Comparison of ENCODE assay signal across 29 cellular contexts in genomic region chr17:73569758-73570319, GRCh38.
"Had no signal": no experiment of that assay in that cellular context is flagged by ENCODE, and none has a peak within 500 bp of the region (broad histone marks: within the 10 kb centered on the region; RNA-seq: fewer than 3 reads in every experiment).

No MANE protein-coding gene starts in this region.

- H3K27ac Mint-ChIP-seq: activated CD8-positive, alpha-beta T cell treated with anti-CD3 and anti-CD28 coated beads, Interleukin-2, amount 10 ng/mL, durations not matched to agents 7 days and 5 days; activated naive CD4-positive, alpha-beta T cell treated with anti-CD3 and anti-CD28 coated beads, Interleukin-2, amount 50 U/mL, for 72 hours; activated T-helper 1 cell treated with anti-CD3 and anti-CD28 coated beads, Interleukin-12 subunit alpha, Interleukin-12 subunit beta, Interleukin-2, Interleukin-4 antibody, amounts not matched to agents 30 ng/mL and 10 ng/mL and 1 ng/mL, durations not matched to agents 14 hours and 24 hours and 36 hours; mesothelial cell of epicardium; natural killer cell; stimulated activated effector memory CD8-positive, alpha-beta T cell treated with anti-CD3 and anti-CD28 coated beads, Interleukin-12 subunit alpha, Interleukin-12 subunit beta, amount 100 ng/mL, for 72 hours; T-cell; T-helper 2 cell treated with Interferon-gamma antibody and Interleukin-4, amounts not matched to agents 5 μg/mL and 100 μg/mL, for 36 hours; type B pancreatic cell had no signal

- H3K27me3 ChIP-seq: adrenal gland, right lobe of liver, vagina had no signal

- H3K27ac ChIP-seq: adrenal gland, coronary artery, epithelial cell of prostate, gastroesophageal sphincter, right lobe of liver, skin epidermis, stomach, suprapubic skin, vagina, VCaP had no signal

- H3K9me3 ChIP-seq: adrenal gland, gastroesophageal sphincter, right lobe of liver, stomach, suprapubic skin, vagina had no signal

- H3K36me3 Mint-ChIP-seq: activated naive CD4-positive, alpha-beta T cell treated with anti-CD3 and anti-CD28 coated beads, Interleukin-2, amount 50 U/mL, for 72 hours; natural killer cell; stimulated activated effector memory CD8-positive, alpha-beta T cell treated with anti-CD3 and anti-CD28 coated beads, Interleukin-12 subunit alpha, Interleukin-12 subunit beta, amount 100 ng/mL, for 72 hours; T-cell had no signal

- H3K4me3 Mint-ChIP-seq: activated CD8-positive, alpha-beta T cell treated with anti-CD3 and anti-CD28 coated beads, Interleukin-2, amount 10 ng/mL, durations not matched to agents 7 days and 5 days; activated T-helper 1 cell treated with anti-CD3 and anti-CD28 coated beads, Interleukin-12 subunit alpha, Interleukin-12 subunit beta, Interleukin-2, Interleukin-4 antibody, amounts not matched to agents 30 ng/mL and 10 ng/mL and 1 ng/mL, durations not matched to agents 14 hours and 24 hours and 36 hours; mesothelial cell of epicardium; natural killer cell; stimulated activated effector memory CD8-positive, alpha-beta T cell treated with anti-CD3 and anti-CD28 coated beads, Interleukin-12 subunit alpha, Interleukin-12 subunit beta, amount 100 ng/mL, for 72 hours; T-cell; T-helper 2 cell treated with Interferon-gamma antibody and Interleukin-4, amounts not matched to agents 5 μg/mL and 100 μg/mL, for 36 hours; type B pancreatic cell had no signal

- ATAC-seq: activated CD8-positive, alpha-beta T cell treated with anti-CD3 and anti-CD28 coated beads, Interleukin-2, amount 10 ng/mL, durations not matched to agents 7 days and 5 days; activated naive CD4-positive, alpha-beta T cell treated with anti-CD3 and anti-CD28 coated beads, Interleukin-2, amount 50 U/mL, for 72 hours; gastroesophageal sphincter; left cardiac atrium; natural killer cell; stimulated activated effector memory CD8-positive, alpha-beta T cell treated with anti-CD3 and anti-CD28 coated beads, Interleukin-12 subunit alpha, Interleukin-12 subunit beta, amount 100 ng/mL, for 72 hours; T-cell had no signal

- H3K9me3 Mint-ChIP-seq: activated T-helper 1 cell treated with anti-CD3 and anti-CD28 coated beads, Interleukin-12 subunit alpha, Interleukin-12 subunit beta, Interleukin-2, Interleukin-4 antibody, amounts not matched to agents 30 ng/mL and 10 ng/mL and 1 ng/mL, durations not matched to agents 14 hours and 24 hours and 36 hours; mesothelial cell of epicardium; natural killer cell; stimulated activated effector memory CD8-positive, alpha-beta T cell treated with anti-CD3 and anti-CD28 coated beads, Interleukin-12 subunit alpha, Interleukin-12 subunit beta, amount 100 ng/mL, for 72 hours; T-cell; T-helper 2 cell treated with Interferon-gamma antibody and Interleukin-4, amounts not matched to agents 5 μg/mL and 100 μg/mL, for 36 hours; type B pancreatic cell had no signal

- DNase-seq: activated CD4-positive, alpha-beta T cell treated with anti-CD3 and anti-CD28 coated beads for 1 hour; activated CD4-positive, alpha-beta T cell treated with anti-CD3 and anti-CD28 coated beads, Interleukin-2, amount 50 U/mL, for 1 hour; activated CD8-positive, alpha-beta T cell treated with anti-CD3 and anti-CD28 coated beads, Interleukin-2, amount 10 ng/mL, durations not matched to agents 7 days and 5 days; activated gamma-delta T cell; adrenal gland; cerebellar nuclear complex; islet precursor cell; left cardiac atrium; natural killer cell; nucleus accumbens; right lobe of liver; stimulated activated CD4-positive, alpha-beta T cell treated with anti-CD3 and anti-CD28 coated beads, Interleukin-2, amount 100 ng/mL, for 24 hours; stomach; T-cell had no signal

- FAIRE-seq: bronchial epithelial cell had no signal

- H3K4me3 ChIP-seq: adrenal gland, coronary artery, gastroesophageal sphincter, lung, right lobe of liver, skin epidermis, stomach, suprapubic skin, vagina had no signal

- H3K4me1 ChIP-seq: adrenal gland, gastroesophageal sphincter, right lobe of liver, stomach, vagina had no signal

- H3K36me3 ChIP-seq: adrenal gland, gastroesophageal sphincter, right lobe of liver, stomach, suprapubic skin, vagina had no signal
